21 cellular contexts compared by ENCODE assay signal in the genomic region with DNA sequence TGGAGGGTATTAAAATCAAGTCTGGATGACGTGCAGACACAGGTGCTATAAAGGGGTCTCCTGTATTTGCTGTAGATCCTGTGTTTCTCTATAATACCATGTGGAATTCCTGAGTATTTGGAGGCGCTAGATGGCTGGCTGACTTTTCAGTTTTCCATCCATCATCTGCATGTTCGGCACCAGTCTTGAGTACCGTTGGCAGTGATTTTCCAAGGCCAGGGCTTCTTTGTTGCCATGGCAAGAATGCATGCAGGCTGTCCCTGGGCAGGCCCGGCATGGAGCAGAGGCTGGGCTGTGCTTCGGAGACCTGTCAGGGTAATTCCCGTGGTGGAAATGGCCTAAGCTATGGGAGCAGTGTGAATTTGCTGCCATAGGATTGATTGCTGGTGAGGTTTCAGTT.
DNase-seq lines count a peak whose midpoint lies in the region; ATAC-seq and TF ChIP-seq lines count a peak whose summit lies in the region.
"Had no signal": no experiment of that assay in that cellular context is flagged by ENCODE, and none has a peak within 500 bp of the region (broad histone marks: within the 10 kb centered on the region; RNA-seq: fewer than 3 reads in every experiment).

No MANE protein-coding gene starts in this region.

- H3K27me3 ChIP-seq in AG04450 (ENCODE audit: control insufficient read depth, insufficient read depth, low read length) = peaks cover 3% of the 10 kb centered on the region
- H3K27me3 ChIP-seq in naive thymus-derived CD4-positive, alpha-beta T cell (ENCODE audit: control insufficient read depth in 2 of 2, insufficient read depth in 2 of 2, low read length in 2 of 2) = no peaks in the 10 kb centered on the region
- H3K27me3 ChIP-seq: BE2C, BLaER1 had no signal

- H3K9me3 ChIP-seq in AG04450 (ENCODE audit: control insufficient read depth, insufficient read depth, low read length) (no peaks in the 10 kb centered on the region; the same call in 1 of the 2 replicates), KOPT-K1 (ENCODE audit: insufficient read depth, low read length, poor library complexity, severe bottlenecking) (peaks cover 5% of the 10 kb centered on the region)
- no peaks in the 10 kb centered on the region for H3K9me3 ChIP-seq in naive thymus-derived CD4-positive, alpha-beta T cell (ENCODE audit: control insufficient read depth in 2 of 3, low read length in 3 of 3)
- H3K9me3 ChIP-seq: A549, BE2C had no signal

- DNase-seq in AG04450 (ENCODE audit: low read depth, low spot score) = no peak
- DNase-seq in osteocyte (ENCODE audit: extremely low spot score, unreplicated experiment) = peak; percentile 65
- DNase-seq in activated CD8-positive, alpha-beta memory T cell treated with anti-CD3 and anti-CD28 coated beads, Interleukin-2, amount 10 ng/mL, durations not matched to agents 7 days and 5 days = no peak
- DNase-seq in naive thymus-derived CD4-positive, alpha-beta T cell = no peak
- DNase-seq: BE2C; C1 segment of cervical spinal cord; CD4-positive, alpha-beta memory T cell; CD4-positive, CD25-positive, alpha-beta regulatory T cell; CD8-positive, alpha-beta memory T cell; COR-L47; DMS 273 treated with DMSO at 0.1 percent for 48 hours; DMS153; DMS53; DMS79; GF-D8 had no signal

- H3K27me3 Mint-ChIP-seq in osteocyte (ENCODE audit: unreplicated experiment) = no peaks in the 10 kb centered on the region
- H3K27me3 Mint-ChIP-seq in activated CD8-positive, alpha-beta memory T cell treated with anti-CD3 and anti-CD28 coated beads, Interleukin-2, amount 10 ng/mL, durations not matched to agents 7 days and 5 days = peaks cover 11% of the 10 kb centered on the region
- H3K27me3 Mint-ChIP-seq in naive thymus-derived CD4-positive, alpha-beta T cell = peaks cover 0 to 14% (median 4%) of the 10 kb centered on the region in 5 donors
- H3K27me3 Mint-ChIP-seq: CD4-positive, alpha-beta memory T cell; CD8-positive, alpha-beta memory T cell had no signal

- H3K4me3 ChIP-seq in AG04450 (ENCODE audit: low read depth, low read length) = no peak overlapping the region
- H3K4me3 ChIP-seq in naive thymus-derived CD4-positive, alpha-beta T cell (ENCODE audit: low read length) = no peak overlapping the region
- H3K4me3 ChIP-seq: A549, BLaER1 had no signal

- peaks cover 20% of the 10 kb centered on the region for H3K9me3 Mint-ChIP-seq in osteocyte (ENCODE audit: unreplicated experiment)
- H3K9me3 Mint-ChIP-seq in activated CD8-positive, alpha-beta memory T cell treated with anti-CD3 and anti-CD28 coated beads, Interleukin-2, amount 10 ng/mL, durations not matched to agents 7 days and 5 days (ENCODE audit: low read depth) = peaks cover 3% of the 10 kb centered on the region
- peaks cover 0 to 15% (median 6%) of the 10 kb centered on the region in 11 donors for H3K9me3 Mint-ChIP-seq in naive thymus-derived CD4-positive, alpha-beta T cell

- H3K4me1 ChIP-seq in naive thymus-derived CD4-positive, alpha-beta T cell (ENCODE audit: control insufficient read depth in 2 of 2, insufficient read depth in 2 of 2, low read length in 2 of 2) = no peaks in the 10 kb centered on the region
- H3K4me1 ChIP-seq: A549, BE2C had no signal

- POLR2A ChIA-PET in AG04450 (lab: Yijun Ruan, JAX) = no interaction called here
- POLR2A ChIA-PET in naive thymus-derived CD4-positive, alpha-beta T cell (lab: Charles Lee) = no interaction called here

- H3K27ac ChIP-seq in AG04450 (ENCODE audit: low read depth, low read length) (peak overlapping the region; percentile 13), KOPT-K1 (ENCODE audit: low read depth, low read length, poor library complexity, severe bottlenecking) (peak overlapping the region; percentile 100)
- H3K27ac ChIP-seq in naive thymus-derived CD4-positive, alpha-beta T cell (ENCODE audit: low read depth, low read length) = no peak overlapping the region
- H3K27ac ChIP-seq: 22Rv1, A549, BLaER1 had no signal

- H3K36me3 Mint-ChIP-seq in osteocyte (ENCODE audit: unreplicated experiment) = no peaks in the 10 kb centered on the region
- no peaks in the 10 kb centered on the region for H3K36me3 Mint-ChIP-seq in activated CD8-positive, alpha-beta memory T cell treated with anti-CD3 and anti-CD28 coated beads, Interleukin-2, amount 10 ng/mL, durations not matched to agents 7 days and 5 days
- peaks cover 0 to 7% (median 0%) of the 10 kb centered on the region in 5 donors for H3K36me3 Mint-ChIP-seq in naive thymus-derived CD4-positive, alpha-beta T cell
- H3K36me3 Mint-ChIP-seq: CD14-positive monocyte; CD4-positive, alpha-beta memory T cell; CD4-positive, CD25-positive, alpha-beta regulatory T cell; CD8-positive, alpha-beta memory T cell had no signal

- intact Hi-C loops in naive thymus-derived CD4-positive, alpha-beta T cell (cut with micrococcal nuclease) = no loop called here

- H3K4me1 Mint-ChIP-seq in osteocyte (ENCODE audit: unreplicated experiment) = peaks cover 4% of the 10 kb centered on the region
- H3K4me1 Mint-ChIP-seq in activated CD8-positive, alpha-beta memory T cell treated with anti-CD3 and anti-CD28 coated beads, Interleukin-2, amount 10 ng/mL, durations not matched to agents 7 days and 5 days = peaks cover 13% of the 10 kb centered on the region
- peaks cover 0 to 16% (median 0%) of the 10 kb centered on the region in 7 donors for H3K4me1 Mint-ChIP-seq in naive thymus-derived CD4-positive, alpha-beta T cell
- H3K4me1 Mint-ChIP-seq: CD4-positive, CD25-positive, alpha-beta regulatory T cell; CD8-positive, alpha-beta memory T cell had no signal

- CTCF ChIA-PET in AG04450 (lab: Charles Lee) = interaction anchor here (1.4 kb wide), 1 partner anchor 12 kb away, joined by 5 read pairs; no protein-coding TSS in a partner anchor
- CTCF ChIA-PET in activated CD8-positive, alpha-beta memory T cell treated with anti-CD3 and anti-CD28 coated beads, Interleukin-2, amount 10 ng/mL, durations not matched to agents 7 days and 5 days (lab: Charles Lee) = no interaction called here
- CTCF ChIA-PET in naive thymus-derived CD4-positive, alpha-beta T cell (lab: Charles Lee) = no interaction called here

- H3K27ac Mint-ChIP-seq in osteocyte (ENCODE audit: unreplicated experiment) = no peak overlapping the region
- no peak overlapping the region for H3K27ac Mint-ChIP-seq in activated CD8-positive, alpha-beta memory T cell treated with anti-CD3 and anti-CD28 coated beads, Interleukin-2, amount 10 ng/mL, durations not matched to agents 7 days and 5 days
- H3K27ac Mint-ChIP-seq in naive thymus-derived CD4-positive, alpha-beta T cell = no peak overlapping the region
- H3K27ac Mint-ChIP-seq: CD14-positive monocyte; CD4-positive, alpha-beta memory T cell; CD4-positive, CD25-positive, alpha-beta regulatory T cell; CD8-positive, alpha-beta memory T cell had no signal

- no peak overlapping the region for H3K4me3 Mint-ChIP-seq in osteocyte (ENCODE audit: unreplicated experiment)
- no peak overlapping the region for H3K4me3 Mint-ChIP-seq in activated CD8-positive, alpha-beta memory T cell treated with anti-CD3 and anti-CD28 coated beads, Interleukin-2, amount 10 ng/mL, durations not matched to agents 7 days and 5 days
- no peak overlapping the region for H3K4me3 Mint-ChIP-seq in naive thymus-derived CD4-positive, alpha-beta T cell
- H3K4me3 Mint-ChIP-seq: CD14-positive monocyte; CD4-positive, alpha-beta memory T cell; CD4-positive, CD25-positive, alpha-beta regulatory T cell; CD8-positive, alpha-beta memory T cell had no signal

- TF ChIP-seq CTCF in AG04450 (IDR thresholded peaks at IDR 0.05; ENCODE audit: low read depth, low read length) (no peak), osteocyte (IDR thresholded peaks at IDR 0.05) (no peak)

- H3K36me3 ChIP-seq in KOPT-K1 (ENCODE audit: insufficient read depth, low read length) = no peaks in the 10 kb centered on the region
- H3K36me3 ChIP-seq in naive thymus-derived CD4-positive, alpha-beta T cell (ENCODE audit: control insufficient read depth in 2 of 3, insufficient read depth in 3 of 3, low read length in 3 of 3) = no peaks in the 10 kb centered on the region
- H3K36me3 ChIP-seq: BE2C, BLaER1 had no signal

- no peak for ATAC-seq in activated CD8-positive, alpha-beta memory T cell treated with anti-CD3 and anti-CD28 coated beads, Interleukin-2, amount 10 ng/mL, durations not matched to agents 7 days and 5 days
- no peak for ATAC-seq in GM21825 (IDR thresholded peaks at IDR 0.05; ENCODE audit: unreplicated experiment)
- no peak for ATAC-seq in naive thymus-derived CD4-positive, alpha-beta T cell
- ATAC-seq: A549 had no signal
